11 cellular contexts compared by ENCODE assay signal in the genomic region with DNA sequence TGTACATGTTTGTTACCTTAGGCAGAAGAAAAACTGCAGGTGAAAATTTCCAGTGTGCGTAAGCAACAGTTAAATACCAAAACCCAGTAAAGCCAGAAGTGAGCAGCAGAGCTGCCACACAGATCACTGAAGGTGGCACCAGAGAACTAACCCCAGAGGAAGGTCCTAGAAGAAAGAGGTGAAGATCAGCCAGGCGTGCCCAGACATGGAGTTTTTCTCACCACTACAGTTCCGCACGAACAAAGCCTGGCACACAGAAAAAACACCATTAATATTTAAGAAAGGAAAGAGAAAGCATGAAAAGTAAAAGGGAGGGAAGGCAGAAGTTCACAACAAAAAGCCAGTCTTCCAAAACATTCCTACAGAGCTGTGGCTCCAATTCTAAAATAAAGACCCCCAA.
DNase-seq lines count a peak whose midpoint lies in the region; ATAC-seq, FAIRE-seq and TF ChIP-seq lines count a peak whose summit lies in the region.
"Had no signal": no experiment of that assay in that cellular context is flagged by ENCODE, and none has a peak within 500 bp of the region (broad histone marks: within the 10 kb centered on the region; RNA-seq: fewer than 3 reads in every experiment).

No MANE protein-coding gene starts in this region.

- no peak for TF ChIP-seq CTCF in D721Med (IDR thresholded peaks at IDR 0.05; ENCODE audit: insufficient read depth, missing control alignments)
- TF ChIP-seq CTCF in OCI-LY3 (IDR thresholded peaks at IDR 0.05; ENCODE audit: low read depth, low read length) = peak; percentile 63

- peaks cover 42% of the 10 kb centered on the region for H3K4me1 ChIP-seq in OCI-LY3 (ENCODE audit: low read length)

- H3K27ac Mint-ChIP-seq in naive thymus-derived CD8-positive, alpha-beta T cell = peak overlapping the region in 2 of 10 donors; percentile 27 to 43
- H3K27ac Mint-ChIP-seq: stimulated activated effector memory CD8-positive, alpha-beta T cell treated with anti-CD3 and anti-CD28 coated beads, Interleukin-12 subunit alpha, Interleukin-12 subunit beta, amount 100 ng/mL, for 72 hours had no signal

- H3K27me3 ChIP-seq in OCI-LY3 (ENCODE audit: low read depth, low read length) = no peaks in the 10 kb centered on the region

- DNase-seq in D721Med (ENCODE audit: insufficient read length, low spot score) (no peak), GM19238 (ENCODE audit: insufficient read length, low spot score) (peak; percentile 16), inferior parietal cortex (ENCODE audit: extremely low spot score) (no peak), dedifferentiated amniotic fluid mesenchymal stem cell (ENCODE audit: extremely low spot score) (no peak)
- DNase-seq in naive thymus-derived CD8-positive, alpha-beta T cell = no peak
- DNase-seq: posterior cingulate gyrus had no signal

- H3K9ac ChIP-seq in OCI-LY3 (ENCODE audit: low read length) = peak overlapping the region; percentile 25

- no peaks in the 10 kb centered on the region for H3K9me3 Mint-ChIP-seq in naive thymus-derived CD8-positive, alpha-beta T cell
- H3K9me3 Mint-ChIP-seq: stimulated activated effector memory CD8-positive, alpha-beta T cell treated with anti-CD3 and anti-CD28 coated beads, Interleukin-12 subunit alpha, Interleukin-12 subunit beta, amount 100 ng/mL, for 72 hours had no signal

- H3K9me3 ChIP-seq in OCI-LY3 (ENCODE audit: insufficient read depth, low read length) = no peaks in the 10 kb centered on the region

- H3K27ac ChIP-seq in OCI-LY3 (ENCODE audit: low read length) = peak overlapping the region; percentile 67; the same call in 1 of the 2 replicates
- H3K27ac ChIP-seq: C4-2B had no signal

- H4K20me1 ChIP-seq in OCI-LY3 (ENCODE audit: insufficient read depth, low read length) = no peaks in the 10 kb centered on the region

- POLR2A ChIA-PET in naive thymus-derived CD8-positive, alpha-beta T cell (lab: Charles Lee) = no interaction called here

- H3K27me3 Mint-ChIP-seq in naive thymus-derived CD8-positive, alpha-beta T cell = peaks cover 0 to 16% (median 0%) of the 10 kb centered on the region in 5 donors

- peaks cover 0 to 15% (median 0%) of the 10 kb centered on the region in 4 donors for H3K4me1 Mint-ChIP-seq in naive thymus-derived CD8-positive, alpha-beta T cell
- H3K4me1 Mint-ChIP-seq: stimulated activated effector memory CD8-positive, alpha-beta T cell treated with anti-CD3 and anti-CD28 coated beads, Interleukin-12 subunit alpha, Interleukin-12 subunit beta, amount 100 ng/mL, for 72 hours had no signal

- peak overlapping the region in 1 of 10 donors; percentile 0 for H3K4me3 Mint-ChIP-seq in naive thymus-derived CD8-positive, alpha-beta T cell
- H3K4me3 Mint-ChIP-seq: stimulated activated effector memory CD8-positive, alpha-beta T cell treated with anti-CD3 and anti-CD28 coated beads, Interleukin-12 subunit alpha, Interleukin-12 subunit beta, amount 100 ng/mL, for 72 hours had no signal

- peak overlapping the region; percentile 49 for H3K4me3 ChIP-seq in OCI-LY3 (ENCODE audit: low read length)

- no peak overlapping the region for H2AFZ ChIP-seq in OCI-LY3 (ENCODE audit: low read depth, low read length)

- H3K4me2 ChIP-seq in OCI-LY3 (ENCODE audit: low read length) = peak overlapping the region; percentile 82

- peak; percentile 16 for FAIRE-seq in D721Med (lab: Jason Lieb, UNC)

- H3K79me2 ChIP-seq in OCI-LY3 (ENCODE audit: low read length) = peaks cover 9% of the 10 kb centered on the region

- H3K36me3 Mint-ChIP-seq in naive thymus-derived CD8-positive, alpha-beta T cell = no peaks in the 10 kb centered on the region
- H3K36me3 Mint-ChIP-seq: stimulated activated effector memory CD8-positive, alpha-beta T cell treated with anti-CD3 and anti-CD28 coated beads, Interleukin-12 subunit alpha, Interleukin-12 subunit beta, amount 100 ng/mL, for 72 hours had no signal

- no peaks in the 10 kb centered on the region for H3K36me3 ChIP-seq in OCI-LY3 (replicated peaks; ENCODE audit: low read depth, low read length)

- ATAC-seq in HG02981 (IDR thresholded peaks at IDR 0.05; ENCODE audit: unreplicated experiment) = peak; percentile 73
- ATAC-seq in GM19395 (IDR thresholded peaks at IDR 0.05; ENCODE audit: unreplicated experiment) = no peak
- no peak for ATAC-seq in naive thymus-derived CD8-positive, alpha-beta T cell
- ATAC-seq: stimulated activated effector memory CD8-positive, alpha-beta T cell treated with anti-CD3 and anti-CD28 coated beads, Interleukin-12 subunit alpha, Interleukin-12 subunit beta, amount 100 ng/mL, for 72 hours had no signal
